9 cellular contexts compared by ENCODE assay signal in genomic region chr11:61899146-61899841, GRCh38. TPM values are rescaled to one million over a fixed set of nuclear protein-coding genes. Genes with fewer than 3 reads are reported as not detected.
DNase-seq lines count a peak whose midpoint lies in the region; ATAC-seq and TF ChIP-seq lines count a peak whose summit lies in the region.
"Had no signal": no experiment of that assay in that cellular context is flagged by ENCODE, and none has a peak within 500 bp of the region (broad histone marks: within the 10 kb centered on the region; RNA-seq: fewer than 3 reads in every experiment).

No MANE protein-coding gene starts in this region.

- no peaks in the 10 kb centered on the region for H3K9me3 ChIP-seq in mammary epithelial cell (replicated peaks; ENCODE audit: insufficient read depth, low read length)

- CTCF ChIA-PET in mammary epithelial cell (lab: Charles Lee; ENCODE audit: low non-redundant PET): interaction anchor here (0.6 to 3.0 kb wide), 6 partner anchors 16 to 183 kb away, joined by 3 to 20 read pairs (median 4); no protein-coding TSS in a partner anchor

- H3K27me3 ChIP-seq in mammary epithelial cell (ENCODE audit: insufficient read depth, low read length): no peaks in the 10 kb centered on the region
- H3K27me3 ChIP-seq in kidney epithelial cell (ENCODE audit: control insufficient read depth, insufficient read depth, low read length): no peaks in the 10 kb centered on the region

- no peak overlapping the region for H3K27ac ChIP-seq in mammary epithelial cell (ENCODE audit: insufficient read depth, low read depth, low read length)

- no peak overlapping the region for H3K4me2 ChIP-seq in mammary epithelial cell (ENCODE audit: insufficient read depth, low read depth, low read length)

- WGBS in mammary epithelial cell (ENCODE audit: low coverage, missing lambda C conversion rate): 58% methylated on average over 19 of the region's 27 CpGs

- in situ Hi-C loops in mammary epithelial cell (cut with MboI; ENCODE audit: low sequenced_read_pairs in 2 of 2): loop anchor here in 1 of 2 donors (5.0 kb wide), 2 partner anchors 48 to 178 kb away; no protein-coding TSS in a partner anchor

- no peak overlapping the region for H3K9ac ChIP-seq in mammary epithelial cell (ENCODE audit: insufficient read depth, low read length)

- peak; percentile 39 for DNase-seq in NCI-H345 treated with DMSO at 0.1 percent for 48 hours (lab: John Stamatoyannopoulos, UW; ENCODE audit: unreplicated experiment)
- DNase-seq in activated CD4-positive, CD25-positive, alpha-beta regulatory T cell (lab: John Stamatoyannopoulos, UW): peak; percentile 81 to 95 (median 88)
- peak; percentile 52 for DNase-seq in mammary epithelial cell
- DNase-seq in kidney epithelial cell (ENCODE audit: low read depth): no peak
- DNase-seq in stimulated activated CD4-positive, alpha-beta T cell treated with anti-CD3 and anti-CD28 coated beads, Interleukin-2, amount 100 ng/mL, for 24 hours: peak; percentile 93 to 95

- no peaks in the 10 kb centered on the region for H3K79me2 ChIP-seq in mammary epithelial cell (ENCODE audit: insufficient read depth, low read length)

- intact Hi-C loops in mammary epithelial cell (cut with micrococcal nuclease): loop anchor here (1.0 to 5.0 kb wide), 5 partner anchors 48 to 183 kb away; no protein-coding TSS in a partner anchor

- TF ChIP-seq CTCF in mammary epithelial cell (conservative IDR thresholded peaks at IDR 0.05 in 1 of 2, IDR thresholded peaks at IDR 0.05 in 1 of 2; ENCODE audit: extremely low read depth in 1 of 2, insufficient read depth in 1 of 2, low read depth in 1 of 2, low read length in 2 of 2): peak; percentile 96 to 99
- TF ChIP-seq CTCF in kidney epithelial cell (IDR thresholded peaks at IDR 0.05; ENCODE audit: insufficient read depth, low read length, poor library complexity, severe bottlenecking): peak; percentile 100

- H4K20me1 ChIP-seq in mammary epithelial cell (ENCODE audit: insufficient read depth, low read length): no peaks in the 10 kb centered on the region

- BruUV-seq in mammary epithelial cell (replicated peaks; lab: Mats Ljungman, UMichigan): no TSS peak

- ATAC-seq in GM18498 (IDR thresholded peaks at IDR 0.05; ENCODE audit: unreplicated experiment): peak; percentile 67
- peak; percentile 65 for ATAC-seq in HG03139 (IDR thresholded peaks at IDR 0.05; ENCODE audit: unreplicated experiment)
- ATAC-seq in HG03469 (IDR thresholded peaks at IDR 0.05; ENCODE audit: unreplicated experiment): no peak

- H2AFZ ChIP-seq in mammary epithelial cell (ENCODE audit: low read depth, low read length): no peak overlapping the region

- peaks cover 19% of the 10 kb centered on the region for H3K4me1 ChIP-seq in mammary epithelial cell (ENCODE audit: insufficient read depth, low read length)

- dilution Hi-C loops in mammary epithelial cell (cut with HindIII; ENCODE audit: low sequenced_read_pairs): no loop called here

- H3K4me3 ChIP-seq in mammary epithelial cell (replicated peaks in 1 of 3; ENCODE audit: insufficient read depth in 1 of 3, low read depth in 2 of 3, low read length in 3 of 3) (no peak overlapping the region), kidney epithelial cell (ENCODE audit: low read depth, low read length) (no peak overlapping the region)
- H3K4me3 ChIP-seq: skin epidermis had no signal

- no peaks in the 10 kb centered on the region for H3K36me3 ChIP-seq in mammary epithelial cell (ENCODE audit: insufficient read depth, low read length)
- no peaks in the 10 kb centered on the region for H3K36me3 ChIP-seq in kidney epithelial cell (ENCODE audit: control insufficient read depth, insufficient read depth, low read length)

RNA-seq across cellular contexts. Expression of gene FADS3, which starts 7.9 kb away (rescaled TPM):
- total RNA-seq in mammary epithelial cell (100 to 1,000 TPM; 149 to 429 TPM), kidney epithelial cell (134 and 152 TPM in 2 replicates)
- 128 TPM for polyA plus RNA-seq in mammary epithelial cell
- 183 TPM for polyA minus RNA-seq in mammary epithelial cell

RNA-seq across cellular contexts. Expression of gene RAB3IL1, which starts 18.1 kb away (rescaled TPM):
- total RNA-seq in mammary epithelial cell (1 to 10 TPM; 1.4 to 2.3 TPM), kidney epithelial cell (5.2 and 9.9 TPM in 2 replicates)
- polyA plus RNA-seq in mammary epithelial cell: 1.00 TPM
- polyA minus RNA-seq in mammary epithelial cell: 0.57 TPM

RNA-seq across cellular contexts. Expression of gene BEST1, which starts 50.9 kb away (rescaled TPM):
- total RNA-seq in mammary epithelial cell (under 1 TPM; 0.24 to 0.67 TPM), kidney epithelial cell (1.0 and 1.1 TPM in 2 replicates)
- 0.14 TPM for polyA plus RNA-seq in mammary epithelial cell
- 0.26 TPM for polyA minus RNA-seq in mammary epithelial cell
